In genomic region chrX:72776653-72777466, GRCh38 we compare ENCODE assay signal across 11 cellular contexts. TPM values are rescaled to one million over a fixed set of nuclear protein-coding genes. Genes with fewer than 3 reads are reported as not detected.
DNase-seq lines count a peak whose midpoint lies in the region; ATAC-seq, FAIRE-seq and TF ChIP-seq lines count a peak whose summit lies in the region.
"Not testable (repeated sequence)": the region's sequence is repeated elsewhere in the genome, so short reads cannot be mapped to it uniquely, and the experiment has no call there.
"Had no signal": no experiment of that assay in that cellular context is flagged by ENCODE, and none has a peak within 500 bp of the region (broad histone marks: within the 10 kb centered on the region; RNA-seq: fewer than 3 reads in every experiment).

Gene DMRTC1B (plus strand): TSS chrX:72776890. CDS start chrX:72845136, 68,246 bp downstream.

- peak; percentile 87 for ATAC-seq in GM18519 (IDR thresholded peaks at IDR 0.05; ENCODE audit: low FRiP score, unreplicated experiment)
- ATAC-seq in GM19463 (IDR thresholded peaks at IDR 0.05; ENCODE audit: unreplicated experiment), result peak; percentile 83
- ATAC-seq in HG02571 (IDR thresholded peaks at IDR 0.05; ENCODE audit: unreplicated experiment), result peak; percentile 67
- peak; percentile 82 for ATAC-seq in HG03095 (IDR thresholded peaks at IDR 0.05; ENCODE audit: unreplicated experiment)
- ATAC-seq in HG03558 (IDR thresholded peaks at IDR 0.05; ENCODE audit: extremely low read depth, unreplicated experiment), result peak; percentile 63
- peak; percentile 80 for ATAC-seq in activated naive CD8-positive, alpha-beta T cell treated with anti-CD3 and anti-CD28 coated beads, Interleukin-2, amount 10 ng/mL, durations not matched to agents 7 days and 5 days (ENCODE audit: low read depth)
- ATAC-seq in HepG2, result peak; percentile 97
- ATAC-seq in aorta (ENCODE audit: low FRiP score), result peak; percentile 71

- H3K9ac ChIP-seq in HepG2 (ENCODE audit: insufficient read depth, low read depth, low read length), result not testable (repeated sequence)

- not testable (repeated sequence) for TF ChIP-seq CTCF in HepG2 (CRISPR knock-in tag; IDR thresholded peaks at IDR 0.05)

- TF ChIP-seq EP300 in HepG2 (IDR thresholded peaks at IDR 0.05; ENCODE audit: low read depth in 2 of 2, low read length in 2 of 2); HepG2 (CRISPR knock-in tag; IDR thresholded peaks at IDR 0.05; ENCODE audit: borderline replicate concordance): not testable (repeated sequence)

- not testable (repeated sequence) for H3K27me3 Mint-ChIP-seq in activated naive CD8-positive, alpha-beta T cell treated with anti-CD3 and anti-CD28 coated beads, Interleukin-2, amount 10 ng/mL, durations not matched to agents 7 days and 5 days

- H3K36me3 Mint-ChIP-seq in activated naive CD8-positive, alpha-beta T cell treated with anti-CD3 and anti-CD28 coated beads, Interleukin-2, amount 10 ng/mL, durations not matched to agents 7 days and 5 days, result not testable (repeated sequence)

- H3K27ac ChIP-seq in HepG2 (ENCODE audit: extremely low read length, insufficient read depth, low read length); aorta (ENCODE audit: low read depth in 1 of 2, low read length in 2 of 2): not testable (repeated sequence)

- not testable (repeated sequence) for DNase-seq in activated naive CD8-positive, alpha-beta T cell treated with anti-CD3 and anti-CD28 coated beads, Interleukin-2, amount 10 ng/mL, durations not matched to agents 7 days and 5 days; HepG2 (ENCODE audit: low spot score); aorta

- not testable (repeated sequence) for H3K79me2 ChIP-seq in HepG2 (ENCODE audit: insufficient read depth, low read length)

- not testable (repeated sequence) for H3K4me3 Mint-ChIP-seq in activated naive CD8-positive, alpha-beta T cell treated with anti-CD3 and anti-CD28 coated beads, Interleukin-2, amount 10 ng/mL, durations not matched to agents 7 days and 5 days

- not testable (repeated sequence) for H4K20me1 ChIP-seq in HepG2 (ENCODE audit: insufficient read depth, low read length)

- H3K4me1 ChIP-seq in HepG2 (ENCODE audit: insufficient read depth, low read length); aorta (ENCODE audit: control insufficient read depth in 1 of 2, insufficient read depth in 2 of 2, low read length in 2 of 2): not testable (repeated sequence)

- not testable (repeated sequence) for H3K27ac Mint-ChIP-seq in activated naive CD8-positive, alpha-beta T cell treated with anti-CD3 and anti-CD28 coated beads, Interleukin-2, amount 10 ng/mL, durations not matched to agents 7 days and 5 days

- H2AFZ ChIP-seq in HepG2 (ENCODE audit: low read length), result not testable (repeated sequence)

- intact Hi-C loops in HepG2 (cut with micrococcal nuclease; ENCODE audit: unreplicated experiment); aorta (cut with DNase I): not testable (repeated sequence)

- in situ Hi-C loops in HepG2 (cut with HindIII; ENCODE audit: extremely low pct_ligation_motif_present, low pct_unique_long_range_greater_than_20kb), result not testable (repeated sequence)

- CTCF ChIA-PET in HepG2 (lab: Yijun Ruan, JAX; ENCODE audit: low intra/inter-chr PET ratio, low total read pairs), result not testable (repeated sequence)

- H3K27me3 ChIP-seq in HepG2 (ENCODE audit: control insufficient read depth in 1 of 2, insufficient read depth in 2 of 2, low read length in 2 of 2); aorta (ENCODE audit: control insufficient read depth in 1 of 2, insufficient read depth in 2 of 2, low read length in 1 of 2): not testable (repeated sequence)

- not testable (repeated sequence) for H3K9me3 Mint-ChIP-seq in activated naive CD8-positive, alpha-beta T cell treated with anti-CD3 and anti-CD28 coated beads, Interleukin-2, amount 10 ng/mL, durations not matched to agents 7 days and 5 days

- H3K4me3 ChIP-seq in HepG2 (replicated peaks in 1 of 3; ENCODE audit: insufficient read depth in 1 of 3, low read depth in 2 of 3, low read length in 3 of 3); aorta (ENCODE audit: low read length in 2 of 2): not testable (repeated sequence)

- not testable (repeated sequence) for TF ChIP-seq RAD21 in HepG2 (CRISPR knock-in tag; IDR thresholded peaks at IDR 0.05)

- no CpG with 5 or more reads among the region's 44 CpGs for WGBS in HepG2 (ENCODE audit: low lambda C conversion rate)
- no CpG with 5 or more reads among the region's 44 CpGs for WGBS in aorta, 2 donors

- BruUV-seq in HepG2 (replicated peaks; lab: Mats Ljungman, UMichigan), result not testable (repeated sequence)

- H3K36me3 ChIP-seq in HepG2 (replicated peaks in 1 of 2; ENCODE audit: control insufficient read depth in 1 of 2, insufficient read depth in 2 of 2, low read length in 2 of 2); aorta (ENCODE audit: control insufficient read depth in 1 of 2, insufficient read depth in 2 of 2, low read length in 1 of 2): not testable (repeated sequence)

- POLR2A ChIA-PET in activated naive CD8-positive, alpha-beta T cell treated with anti-CD3 and anti-CD28 coated beads, Interleukin-2, amount 10 ng/mL, durations not matched to agents 7 days and 5 days (lab: Charles Lee); HepG2 (lab: Yijun Ruan, JAX): not testable (repeated sequence)

- not testable (repeated sequence) for H3K4me2 ChIP-seq in HepG2 (ENCODE audit: low read depth, low read length)

- not testable (repeated sequence) for H3K4me1 Mint-ChIP-seq in activated naive CD8-positive, alpha-beta T cell treated with anti-CD3 and anti-CD28 coated beads, Interleukin-2, amount 10 ng/mL, durations not matched to agents 7 days and 5 days

- not testable (repeated sequence) for TF ChIP-seq POLR2A in HepG2 (IDR thresholded peaks at IDR 0.05; ENCODE audit: insufficient read depth in 1 of 2, low read depth in 2 of 2, low read length in 2 of 2)

- peak; percentile 77 for FAIRE-seq in HepG2 (lab: Jason Lieb, UNC)

- not testable (repeated sequence) for H3K9me3 ChIP-seq in HepG2 (ENCODE audit: low read length); aorta (ENCODE audit: control insufficient read depth, low read length)

RNA-seq across cellular contexts. Expression of gene DMRTC1B, which starts in this region (rescaled TPM):
- under 1 TPM; 0.20 to 0.36 TPM for total RNA-seq in activated naive CD8-positive, alpha-beta T cell treated with anti-CD3 and anti-CD28 coated beads, Interleukin-2, amount 10 ng/mL, durations not matched to agents 7 days and 5 days
- not detected in 2 replicates for total RNA-seq in HepG2 (2016; rRNA removed; fragmentation: Illumina TruSeq; extraction: Trizol)
- total RNA-seq in HepG2 (2016; cell fraction: cytosol; rRNA removed; fragmentation: Illumina TruSeq; extraction: Trizol; ENCODE audit: low read depth), result not detected in 2 replicates
- not detected in 2 replicates for total RNA-seq in HepG2 (2016; cell fraction: insoluble cytoplasmic fraction; rRNA removed; fragmentation: Illumina TruSeq; extraction: Trizol)
- total RNA-seq in HepG2 (2016; cell fraction: membrane; rRNA removed; fragmentation: Illumina TruSeq; extraction: Trizol), result not detected in 2 replicates
- total RNA-seq in HepG2 (2016; cell fraction: nucleus; rRNA removed; fragmentation: Illumina TruSeq; extraction: Trizol), result not detected in 2 replicates
- not detected in 2 replicates for polyA plus RNA-seq in HepG2 (2011; rRNA removed)
- polyA plus RNA-seq in HepG2 (2011; cell fraction: cytosol; rRNA removed), result not detected in 2 replicates
- not detected in 2 replicates for polyA plus RNA-seq in HepG2 (2011; cell fraction: nucleus; rRNA removed)
- polyA plus RNA-seq in HepG2 (2012), result not detected in 2 replicates
- 0.25 TPM in 1 of 2 replicates, not detected in the other for polyA plus RNA-seq in HepG2 (2016; cell fraction: cytosol; fragmentation: Illumina TruSeq; extraction: Trizol; ENCODE audit: low read depth)
- not detected in 2 replicates for polyA plus RNA-seq in HepG2 (2016; cell fraction: insoluble cytoplasmic fraction; fragmentation: Illumina TruSeq; extraction: Trizol; ENCODE audit: low read depth)
- not detected in 2 replicates for polyA plus RNA-seq in HepG2 (2016; cell fraction: membrane; fragmentation: Illumina TruSeq; extraction: Trizol; ENCODE audit: low read depth)
- polyA plus RNA-seq in HepG2 (2016; cell fraction: nucleus; fragmentation: Illumina TruSeq; extraction: Trizol; ENCODE audit: insufficient read depth, low read depth), result not detected in 2 replicates
- polyA minus RNA-seq in HepG2 (2011; rRNA and poly(A)+ RNA removed; ENCODE audit: low replicate concordance), result not detected in 2 replicates
- not detected in 2 replicates for polyA minus RNA-seq in HepG2 (2011; cell fraction: cytosol; rRNA and poly(A)+ RNA removed)
- polyA minus RNA-seq in HepG2 (2011; cell fraction: nucleus; rRNA and poly(A)+ RNA removed), result not detected in 2 replicates
- under 1 TPM in 1 of 2 donors, not detected in 1; 0.63 TPM for total RNA-seq in aorta
- polyA plus RNA-seq in aorta, result not detected
- total RNA-seq: smooth muscle cell; T-helper 2 cell treated with Interferon-gamma antibody and Interleukin-4, amounts not matched to agents 100 ng/mL and 5 ng/mL, for 36 hours; urinary bladder had no signal

Comparison
In these comparisons a context has a peak if more than half of its experiments do, and no peak if none do; other contexts are left out.
1. Peak in ATAC-seq in activated naive CD8-positive, alpha-beta T cell treated with anti-CD3 and anti-CD28 coated beads, Interleukin-2, amount 10 ng/mL, durations not matched to agents 7 days and 5 days; RNA of the gene not detected or under 1 TPM.
2. Peak in ATAC-seq in HepG2; RNA of the gene not detected or under 1 TPM.
3. Peak in ATAC-seq in aorta; RNA of the gene not detected or under 1 TPM.